Comparison of ENCODE assay signal across 20 cellular contexts in the genomic region with DNA sequence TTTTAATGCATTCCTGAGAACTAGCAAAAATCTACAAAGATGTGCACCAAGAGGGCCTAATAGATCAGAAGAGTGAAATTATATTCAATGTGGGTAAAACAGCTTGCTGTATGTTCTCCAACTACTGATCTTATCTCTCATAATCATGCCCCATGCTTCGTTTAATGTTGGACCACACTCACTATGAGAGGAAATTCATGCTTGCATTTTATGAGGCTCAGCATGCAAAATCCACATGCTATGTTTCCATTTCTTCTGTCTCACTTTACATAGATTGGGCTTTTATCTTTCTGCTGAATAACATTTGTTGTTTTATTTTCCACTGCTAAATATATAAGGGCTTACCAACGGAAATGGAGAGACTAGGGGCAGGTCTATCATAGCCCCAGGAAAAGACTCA.
"Had no signal": no experiment of that assay in that cellular context is flagged by ENCODE, and none has a peak within 500 bp of the region (broad histone marks: within the 10 kb centered on the region; RNA-seq: fewer than 3 reads in every experiment).

No MANE protein-coding gene starts in this region.

- H3K36me3 Mint-ChIP-seq: naive thymus-derived CD8-positive, alpha-beta T cell; stimulated activated memory B cell treated with anti-CD40 and anti-IgM and Interleukin-4, amounts not matched to agents 10 μg/mL and 1 μg/mL and 100 μg/mL, for 72 hours had no signal

- DNase-seq: effector memory CD8-positive, alpha-beta T cell; islet precursor cell; mammary epithelial cell; naive thymus-derived CD8-positive, alpha-beta T cell; psoas muscle; retina; right lobe of liver; spleen; stimulated activated CD4-positive, alpha-beta T cell treated with anti-CD3 and anti-CD28 coated beads, Interleukin-15, amount 100 ng/mL, for 24 hours; stimulated activated CD4-positive, alpha-beta T cell treated with anti-CD3 and anti-CD28 coated beads, Interleukin-1b, Interleukin-23, amount 100 ng/mL, for 48 hours; stimulated activated CD4-positive, alpha-beta T cell treated with anti-CD3 and anti-CD28 coated beads, Interleukin-4, amount 100 ng/mL, for 24 hours; transverse colon had no signal

- H3K4me1 Mint-ChIP-seq: naive thymus-derived CD8-positive, alpha-beta T cell; stimulated activated memory B cell treated with anti-CD40 and anti-IgM and Interleukin-4, amounts not matched to agents 10 μg/mL and 1 μg/mL and 100 μg/mL, for 72 hours had no signal

- H3K27ac ChIP-seq: epithelial cell of prostate, esophagus muscularis mucosa, gastroesophageal sphincter, neutrophil, psoas muscle, right lobe of liver, spleen, thoracic aorta, transverse colon had no signal

- H3K36me3 ChIP-seq: esophagus muscularis mucosa, gastroesophageal sphincter, neutrophil, right lobe of liver, spleen, thoracic aorta, transverse colon had no signal

- H3K4me3 Mint-ChIP-seq: effector memory CD8-positive, alpha-beta T cell; naive thymus-derived CD8-positive, alpha-beta T cell; stimulated activated memory B cell treated with anti-CD40 and anti-IgM and Interleukin-4, amounts not matched to agents 10 μg/mL and 1 μg/mL and 100 μg/mL, for 72 hours; stimulated activated naive CD8-positive, alpha-beta T cell treated with anti-CD3 and anti-CD28 coated beads, Interleukin-15, Interleukin-2, amounts not matched to agents 100 ng/mL and 50 ng/mL, for 24 hours had no signal

- H3K27me3 Mint-ChIP-seq: stimulated activated memory B cell treated with anti-CD40 and anti-IgM and Interleukin-4, amounts not matched to agents 10 μg/mL and 1 μg/mL and 100 μg/mL, for 72 hours; stimulated activated naive CD8-positive, alpha-beta T cell treated with anti-CD3 and anti-CD28 coated beads, Interleukin-15, Interleukin-2, amounts not matched to agents 100 ng/mL and 50 ng/mL, for 24 hours had no signal

- ATAC-seq: effector memory CD8-positive, alpha-beta T cell; gastroesophageal sphincter; left lobe of liver; naive thymus-derived CD8-positive, alpha-beta T cell; psoas muscle; right lobe of liver; stimulated activated memory B cell treated with anti-CD40 and anti-IgM and Interleukin-4, amounts not matched to agents 10 μg/mL and 1 μg/mL and 100 μg/mL, for 72 hours had no signal

- H3K4me3 ChIP-seq: esophagus muscularis mucosa, gastroesophageal sphincter, psoas muscle, right lobe of liver, spleen, thoracic aorta, transverse colon had no signal

- H3K4me1 ChIP-seq: esophagus muscularis mucosa, gastroesophageal sphincter, psoas muscle, right lobe of liver, spleen, transverse colon had no signal

- H3K27me3 ChIP-seq: esophagus muscularis mucosa, gastroesophageal sphincter, neutrophil, right lobe of liver, spleen, transverse colon had no signal

- H3K9me3 Mint-ChIP-seq: effector memory CD8-positive, alpha-beta T cell; stimulated activated naive CD8-positive, alpha-beta T cell treated with anti-CD3 and anti-CD28 coated beads, Interleukin-15, Interleukin-2, amounts not matched to agents 100 ng/mL and 50 ng/mL, for 24 hours had no signal

- H3K27ac Mint-ChIP-seq: effector memory CD8-positive, alpha-beta T cell; naive thymus-derived CD8-positive, alpha-beta T cell; stimulated activated memory B cell treated with anti-CD40 and anti-IgM and Interleukin-4, amounts not matched to agents 10 μg/mL and 1 μg/mL and 100 μg/mL, for 72 hours; stimulated activated naive CD8-positive, alpha-beta T cell treated with anti-CD3 and anti-CD28 coated beads, Interleukin-15, Interleukin-2, amounts not matched to agents 100 ng/mL and 50 ng/mL, for 24 hours had no signal

- H3K9me3 ChIP-seq: esophagus muscularis mucosa, gastroesophageal sphincter, neutrophil, psoas muscle, right lobe of liver, spleen, thoracic aorta, transverse colon had no signal
